Comparison of ENCODE assay signal across 1 cellular context in the genomic region with DNA sequence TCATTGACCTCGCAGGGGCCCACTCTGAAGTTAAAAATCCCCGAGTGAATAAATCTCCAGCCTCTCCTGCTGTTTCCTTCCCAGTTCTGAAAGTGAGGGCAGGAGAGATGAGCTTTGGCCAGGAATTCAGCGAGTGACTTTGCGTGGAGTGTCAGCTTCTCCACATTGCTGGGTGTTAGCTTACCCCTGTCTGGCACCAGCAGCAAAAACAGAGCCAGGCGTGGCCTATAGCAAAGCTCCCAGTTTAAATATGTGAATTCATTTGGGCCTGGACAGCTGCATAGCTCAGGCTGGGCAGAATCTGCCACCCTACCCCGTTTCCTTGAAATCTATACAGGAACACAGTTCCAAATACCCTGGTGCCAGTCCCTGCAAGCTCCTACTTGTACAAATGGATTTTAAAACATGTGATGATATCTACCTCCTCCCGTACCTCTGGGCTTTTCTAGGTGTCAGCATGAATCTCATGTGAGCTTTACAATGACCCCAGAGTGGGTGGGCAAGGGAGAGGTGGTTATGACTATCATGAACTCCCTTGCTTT.
TF ChIP-seq lines count a peak whose summit lies in the region.

No MANE protein-coding gene starts in this region.

TF ChIP-seq in HepG2, 621 proteins besides CTCF, POLR2A, EP300 and RAD21:
- TF ChIP-seq ZNF251 (CRISPR knock-in tag; IDR thresholded peaks at IDR 0.05) (no peak), SOX6 (IDR thresholded peaks at IDR 0.05) (no peak), SOX6 (CRISPR knock-in tag; IDR thresholded peaks at IDR 0.05) (no peak), TCF7 (IDR thresholded peaks at IDR 0.05; ENCODE audit: low read depth) (no peak), ZBED4 (CRISPR knock-in tag; IDR thresholded peaks at IDR 0.05; ENCODE audit: borderline replicate concordance) (no peak), ZNF354B (CRISPR knock-in tag; IDR thresholded peaks at IDR 0.05) (no peak), PHF20 (CRISPR knock-in tag; IDR thresholded peaks at IDR 0.05) (no peak), FLYWCH1 (CRISPR knock-in tag; IDR thresholded peaks at IDR 0.05) (no peak), YEATS2 (CRISPR knock-in tag; IDR thresholded peaks at IDR 0.05; ENCODE audit: borderline replicate concordance) (no peak), ZNF235 (CRISPR knock-in tag; IDR thresholded peaks at IDR 0.05; ENCODE audit: borderline replicate concordance) (no peak), HOXD1 (CRISPR knock-in tag; IDR thresholded peaks at IDR 0.05) (no peak), KAT2B (IDR thresholded peaks at IDR 0.05; ENCODE audit: borderline replicate concordance, low read depth, low read length) (no peak), SKIL (CRISPR knock-in tag; IDR thresholded peaks at IDR 0.05; ENCODE audit: borderline replicate concordance) (no peak), GATAD2A (CRISPR knock-in tag; IDR thresholded peaks at IDR 0.05) (no peak), PHB2 (IDR thresholded peaks at IDR 0.05; ENCODE audit: partially characterized antibody) (no peak), SYNCRIP (IDR thresholded peaks at IDR 0.05; ENCODE audit: insufficient read depth, low read depth, low read length) (no peak), ARID2 (CRISPR knock-in tag; IDR thresholded peaks at IDR 0.05; ENCODE audit: borderline replicate concordance) (no peak)
- TF ChIP-seq, protein P1, sequence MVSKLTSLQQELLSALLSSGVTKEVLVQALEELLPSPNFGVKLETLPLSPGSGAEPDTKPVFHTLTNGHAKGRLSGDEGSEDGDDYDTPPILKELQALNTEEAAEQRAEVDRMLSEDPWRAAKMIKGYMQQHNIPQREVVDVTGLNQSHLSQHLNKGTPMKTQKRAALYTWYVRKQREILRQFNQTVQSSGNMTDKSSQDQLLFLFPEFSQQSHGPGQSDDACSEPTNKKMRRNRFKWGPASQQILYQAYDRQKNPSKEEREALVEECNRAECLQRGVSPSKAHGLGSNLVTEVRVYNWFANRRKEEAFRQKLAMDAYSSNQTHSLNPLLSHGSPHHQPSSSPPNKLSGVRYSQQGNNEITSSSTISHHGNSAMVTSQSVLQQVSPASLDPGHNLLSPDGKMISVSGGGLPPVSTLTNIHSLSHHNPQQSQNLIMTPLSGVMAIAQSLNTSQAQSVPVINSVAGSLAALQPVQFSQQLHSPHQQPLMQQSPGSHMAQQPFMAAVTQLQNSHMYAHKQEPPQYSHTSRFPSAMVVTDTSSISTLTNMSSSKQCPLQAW (CRISPR knock-in tag; IDR thresholded peaks at IDR 0.05) = no peak
